14 cellular contexts compared by ENCODE assay signal in genomic region chr5:7518947-7519560, GRCh38.
DNase-seq lines count a peak whose midpoint lies in the region; ATAC-seq and TF ChIP-seq lines count a peak whose summit lies in the region.
"Had no signal": no experiment of that assay in that cellular context is flagged by ENCODE, and none has a peak within 500 bp of the region (broad histone marks: within the 10 kb centered on the region; RNA-seq: fewer than 3 reads in every experiment).

No MANE protein-coding gene starts in this region.

- peak; percentile 32 for TF ChIP-seq CTCF in C4-2B (conservative IDR thresholded peaks at IDR 0.05)

- H3K27ac ChIP-seq in C4-2B, result no peak overlapping the region
- H3K27ac ChIP-seq: lower lobe of right lung, neutrophil, uterus had no signal

- ATAC-seq in HG03135 (IDR thresholded peaks at IDR 0.05; ENCODE audit: unreplicated experiment) (no peak), HG03521 (IDR thresholded peaks at IDR 0.05; ENCODE audit: unreplicated experiment) (no peak)
- ATAC-seq: lower lobe of right lung, Panc1 had no signal

- DNase-seq in HT-29 (ENCODE audit: low spot score) (peak; percentile 7), NCI-H524 (lab: John Stamatoyannopoulos, UW) (peak; percentile 91 to 98), iPS DF 19.7 (ENCODE audit: low read depth, low spot score) (peak; percentile 30), NCI-H2081 (lab: John Stamatoyannopoulos, UW) (no peak)
- no peak for DNase-seq in activated CD8-positive, alpha-beta memory T cell treated with anti-CD3 and anti-CD28 coated beads for 24 hours
- DNase-seq: activated CD4-positive, alpha-beta T cell treated with anti-CD3 and anti-CD28 coated beads, Interleukin-2, amount 50 U/mL, for 48 hours; activated gamma-delta T cell treated with Interleukin-2 at 50 U/mL for 16 hours; lower lobe of right lung; uterus had no signal

Comparison
In these comparisons a context has a peak if more than half of its experiments do, and no peak if none do; other contexts are left out.
1. DNase-seq: peak in HT-29 (single experiment), NCI-H524 (2 of 2) and iPS DF 19.7 (single experiment); none in NCI-H2081 (0 of 2) and activated CD8-positive, alpha-beta memory T cell treated with anti-CD3 and anti-CD28 coated beads for 24 hours (single experiment).